In genomic region chr7:129870668-129871067, GRCh38 we compare ENCODE assay signal across 2 cellular contexts.
TF ChIP-seq lines count a peak whose summit lies in the region.

No MANE protein-coding gene starts in this region.

TF ChIP-seq in HCT116, 20 proteins besides CTCF, POLR2A, EP300 and RAD21 (continued from another document):
- TF ChIP-seq ZBTB33 (IDR thresholded peaks at IDR 0.05; ENCODE audit: extremely low read depth, insufficient replicate concordance, low read length) (no peak), REST (IDR thresholded peaks at IDR 0.05; ENCODE audit: low read depth) (no peak), SRF (IDR thresholded peaks at IDR 0.05; ENCODE audit: low read depth) (no peak), ELF1 (IDR thresholded peaks at IDR 0.05; ENCODE audit: borderline replicate concordance, low read depth) (no peak), TCF7L2 (IDR thresholded peaks at IDR 0.05; ENCODE audit: borderline replicate concordance, extremely low read depth, insufficient read depth, insufficient read length) (no peak), MAX (IDR thresholded peaks at IDR 0.05) (no peak)

TF ChIP-seq in WTC11, 78 proteins besides CTCF, POLR2A, EP300 and RAD21 (continued from another document):
- TF ChIP-seq IRF1 (CRISPR knock-in tag; IDR thresholded peaks at IDR 0.05) (no peak), MXD4 (CRISPR knock-in tag; IDR thresholded peaks at IDR 0.05; ENCODE audit: borderline replicate concordance) (no peak)
